Comparison of ENCODE assay signal across 24 cellular contexts in genomic region chr14:54317396-54317795, GRCh38.
A peak's percentile ranks its signal among the peaks of the same experiment; 100 is the strongest.
DNase-seq lines count a peak whose midpoint lies in the region; TF ChIP-seq lines count a peak whose summit lies in the region.
"Had no signal": no experiment of that assay in that cellular context is flagged by ENCODE, and none has a peak within 500 bp of the region (broad histone marks: within the 10 kb centered on the region; RNA-seq: fewer than 3 reads in every experiment).

No MANE protein-coding gene starts in this region.

- H3K36me3 Mint-ChIP-seq in neural progenitor cell: no peaks in the 10 kb centered on the region
- H3K36me3 Mint-ChIP-seq: CD14-positive monocyte, T-cell had no signal

- TF ChIP-seq CTCF in neural progenitor cell (IDR thresholded peaks at IDR 0.05) (no peak), mammary epithelial cell (conservative IDR thresholded peaks at IDR 0.05 in 1 of 2, IDR thresholded peaks at IDR 0.05 in 1 of 2; ENCODE audit: extremely low read depth in 1 of 2, insufficient read depth in 1 of 2, low read depth in 1 of 2, low read length in 2 of 2) (no peak)

- peaks cover 32% of the 10 kb centered on the region for H3K4me1 Mint-ChIP-seq in neural progenitor cell
- H3K4me1 Mint-ChIP-seq: CD14-positive monocyte, T-cell had no signal

- in situ Hi-C loops in mammary epithelial cell (cut with MboI; ENCODE audit: low sequenced_read_pairs in 2 of 2): loop anchor here in 1 of 2 donors (25.0 kb wide), 1 partner anchor 130 kb away; no protein-coding TSS in a partner anchor

- H3K4me3 ChIP-seq in BLaER1 (no peak overlapping the region), neural progenitor cell (no peak overlapping the region), mammary epithelial cell (replicated peaks in 1 of 3; ENCODE audit: insufficient read depth in 1 of 3, low read depth in 2 of 3, low read length in 3 of 3) (no peak overlapping the region)
- H3K4me3 ChIP-seq: GM23248, HAP-1, PC-9 had no signal

- intact Hi-C loops in mammary epithelial cell (cut with micrococcal nuclease): loop anchor here (10.0 kb wide), 1 partner anchor 213 kb away; no protein-coding TSS in a partner anchor

- DNase-seq in LHCN-M2 (ENCODE audit: low read depth) (peak; percentile 51), fibroblast of gingiva (ENCODE audit: low read depth) (peak; percentile 32), neural progenitor cell (ENCODE audit: low spot score) (no peak), NCI-H2029 (lab: John Stamatoyannopoulos, UW) (no peak), mammary epithelial cell (no peak), SK-N-DZ (ENCODE audit: low spot score) (no peak)
- DNase-seq: 8988T, AML-193, EL, GM23248, IMR-90, MV-4-11, NCI-H1105 treated with DMSO at 0.1 percent for 48 hours, NCI-H2081, NCI-H2171 treated with DMSO at 0.1 percent for 48 hours, NCI-H526, PC-9, RPMI8226, SIG-M5, T-cell had no signal

- H3K4me1 ChIP-seq in BLaER1: peaks cover 71% of the 10 kb centered on the region
- peaks cover 17% of the 10 kb centered on the region for H3K4me1 ChIP-seq in neural progenitor cell
- peaks cover 13% of the 10 kb centered on the region for H3K4me1 ChIP-seq in mammary epithelial cell (ENCODE audit: insufficient read depth, low read length)
- H3K4me1 ChIP-seq: HAP-1 had no signal

- peak overlapping the region; percentile 60 for H3K27ac Mint-ChIP-seq in neural progenitor cell
- H3K27ac Mint-ChIP-seq: CD14-positive monocyte, T-cell had no signal

- BruUV-seq in mammary epithelial cell (replicated peaks; lab: Mats Ljungman, UMichigan): no TSS peak

- H3K9me3 ChIP-seq in BLaER1 (peaks cover 18% of the 10 kb centered on the region), neural progenitor cell (ENCODE audit: low read depth) (no peaks in the 10 kb centered on the region), mammary epithelial cell (replicated peaks; ENCODE audit: insufficient read depth, low read length) (no peaks in the 10 kb centered on the region)
- H3K9me3 ChIP-seq: HAP-1 had no signal

- H4K20me1 ChIP-seq in BLaER1 (no peaks in the 10 kb centered on the region), neural progenitor cell (ENCODE audit: low read depth) (no peaks in the 10 kb centered on the region), mammary epithelial cell (ENCODE audit: insufficient read depth, low read length) (no peaks in the 10 kb centered on the region)

- H2AFZ ChIP-seq in neural progenitor cell (replicated peaks) (no peak overlapping the region), mammary epithelial cell (ENCODE audit: low read depth, low read length) (no peak overlapping the region)
- H2AFZ ChIP-seq: GM23248, PC-9 had no signal

- WGBS in mammary epithelial cell (ENCODE audit: low coverage, missing lambda C conversion rate): 75% methylated on average over 4 of the region's 4 CpGs

- H3K9ac ChIP-seq in BLaER1 (0 out of 2 replicates have a peak overlapping the region, but pooled peaks have one; percentile 18), neural progenitor cell (no peak overlapping the region), mammary epithelial cell (ENCODE audit: insufficient read depth, low read length) (no peak overlapping the region)
- H3K9ac ChIP-seq: GM23248, KMS-11 had no signal

- H3F3A ChIP-seq in neural progenitor cell (ENCODE audit: low read depth): no peaks in the 10 kb centered on the region

- peak overlapping the region; percentile 62 for H3K27ac ChIP-seq in BLaER1
- H3K27ac ChIP-seq in neural progenitor cell: no peak overlapping the region
- H3K27ac ChIP-seq in mammary epithelial cell (ENCODE audit: insufficient read depth, low read depth, low read length): no peak overlapping the region
- H3K27ac ChIP-seq: GM23248, KMS-11, PC-9 had no signal

- H3K9me3 Mint-ChIP-seq in neural progenitor cell: no peaks in the 10 kb centered on the region
- H3K9me3 Mint-ChIP-seq: CD14-positive monocyte, T-cell had no signal

- dilution Hi-C loops in mammary epithelial cell (cut with HindIII; ENCODE audit: low sequenced_read_pairs): no loop called here

- H3K27me3 ChIP-seq in BLaER1: no peaks in the 10 kb centered on the region
- H3K27me3 ChIP-seq in neural progenitor cell: no peaks in the 10 kb centered on the region
- no peaks in the 10 kb centered on the region for H3K27me3 ChIP-seq in mammary epithelial cell (ENCODE audit: insufficient read depth, low read length)

- no peak overlapping the region for H3K4me3 Mint-ChIP-seq in neural progenitor cell
- H3K4me3 Mint-ChIP-seq: CD14-positive monocyte, T-cell had no signal

- H3K4me2 ChIP-seq in BLaER1 (peak overlapping the region; percentile 77), neural progenitor cell (no peak overlapping the region), mammary epithelial cell (ENCODE audit: insufficient read depth, low read depth, low read length) (no peak overlapping the region)
- H3K4me2 ChIP-seq: KMS-11, PC-9 had no signal

- no peaks in the 10 kb centered on the region for H3K36me3 ChIP-seq in BLaER1
- no peaks in the 10 kb centered on the region for H3K36me3 ChIP-seq in neural progenitor cell
- no peaks in the 10 kb centered on the region for H3K36me3 ChIP-seq in mammary epithelial cell (ENCODE audit: insufficient read depth, low read length)
- H3K36me3 ChIP-seq: HAP-1 had no signal

- H3K27me3 Mint-ChIP-seq in neural progenitor cell (ENCODE audit: insufficient read depth, low read depth): peaks cover 7% of the 10 kb centered on the region

- CTCF ChIA-PET in mammary epithelial cell (lab: Charles Lee; ENCODE audit: low non-redundant PET): interaction anchor here (0.7 kb wide), 1 partner anchor 1063 kb away, joined by 6 read pairs; no protein-coding TSS in a partner anchor

- H3K79me2 ChIP-seq in neural progenitor cell (ENCODE audit: low read depth) (no peaks in the 10 kb centered on the region), mammary epithelial cell (ENCODE audit: insufficient read depth, low read length) (no peaks in the 10 kb centered on the region)

Comparison
In these comparisons a context has a peak if more than half of its experiments do, and no peak if none do; other contexts are left out.
1. DNase-seq: peak in LHCN-M2 (single experiment) and fibroblast of gingiva (single experiment); none in neural progenitor cell (single experiment), NCI-H2029 (single experiment), mammary epithelial cell (single experiment) and SK-N-DZ (single experiment).